Comparison of ENCODE assay signal across 25 cellular contexts in the genomic region with DNA sequence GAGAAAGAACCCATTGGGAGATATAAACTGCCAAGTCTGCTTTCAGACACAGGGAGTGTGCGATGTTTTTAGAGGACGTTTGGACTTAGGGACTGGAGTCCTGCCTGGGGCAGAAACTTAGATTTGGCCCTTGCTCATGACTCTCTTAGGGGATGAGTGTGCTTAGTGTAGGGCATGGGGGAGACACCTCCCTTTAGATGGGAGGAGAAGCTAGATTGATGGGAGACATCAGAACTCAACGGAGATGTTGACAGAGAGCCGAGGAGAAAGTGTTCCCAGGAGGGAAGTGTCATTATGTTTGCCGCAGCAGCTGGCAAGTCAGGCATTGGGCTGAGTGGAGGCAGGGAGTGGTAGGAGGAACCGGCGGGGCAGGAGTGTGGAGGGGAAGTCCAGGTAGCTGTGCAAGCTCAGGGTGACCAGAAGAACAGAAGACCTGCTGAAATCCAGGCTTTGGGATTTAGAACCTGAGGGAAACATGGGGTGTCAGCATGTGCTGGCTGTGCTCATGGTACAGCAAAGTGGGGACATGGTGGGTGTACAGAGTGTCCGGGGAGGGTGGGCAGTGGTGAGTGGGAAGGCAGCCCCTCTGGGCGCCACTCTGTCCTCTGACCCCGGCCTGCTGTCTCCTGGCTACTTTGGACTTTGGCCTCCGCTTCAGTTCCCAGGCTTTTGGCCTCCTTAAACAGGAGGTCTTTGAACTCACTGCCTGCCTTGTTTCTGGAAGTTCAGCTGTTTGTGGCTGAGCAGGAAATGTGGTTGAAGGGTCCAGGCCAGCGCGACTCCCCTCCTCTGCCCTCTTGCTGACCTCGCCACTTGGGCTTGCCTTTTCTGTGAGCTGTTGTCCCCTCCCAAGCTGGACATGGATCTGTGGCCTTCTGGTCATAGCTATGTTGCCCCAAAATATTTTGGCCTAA. TPM values are rescaled to one million over a fixed set of nuclear protein-coding genes. Genes with fewer than 3 reads are reported as not detected.
DNase-seq lines count a peak whose midpoint lies in the region; ATAC-seq and TF ChIP-seq lines count a peak whose summit lies in the region.
"Had no signal": no experiment of that assay in that cellular context is flagged by ENCODE, and none has a peak within 500 bp of the region (broad histone marks: within the 10 kb centered on the region; RNA-seq: fewer than 3 reads in every experiment).

No MANE protein-coding gene starts in this region.

- no peaks in the 10 kb centered on the region for H3K27me3 Mint-ChIP-seq in Caco-2 (ENCODE audit: insufficient read depth, unreplicated experiment)

- peak overlapping the region; percentile 78 for H3K4me2 ChIP-seq in BLaER1

- intact Hi-C loops in Caco-2 (cut with micrococcal nuclease; ENCODE audit: unreplicated experiment) (no loop called here), right lobe of liver (cut with DNase I) (no loop called here)

- H3K27me3 ChIP-seq in BLaER1 (no peaks in the 10 kb centered on the region), Caco-2 (replicated peaks; ENCODE audit: control insufficient read depth, insufficient read depth, low read length) (no peaks in the 10 kb centered on the region), right lobe of liver (no peaks in the 10 kb centered on the region), HAP-1 (ENCODE audit: low read depth) (no peaks in the 10 kb centered on the region)
- H3K27me3 ChIP-seq: esophagus squamous epithelium, stomach had no signal

- H3K27ac ChIP-seq in BLaER1 (peak overlapping the region; percentile 18; the same call in 1 of the 2 replicates), angular gyrus (ENCODE audit: low read depth, low read length) (peak overlapping the region; percentile 20), right lobe of liver (peak overlapping the region in 1 of 3 donors; percentile 13)
- H3K27ac ChIP-seq: RWPE1, skin epidermis had no signal

- H3K4me1 ChIP-seq in BLaER1: peaks cover 89% of the 10 kb centered on the region
- H3K4me1 ChIP-seq in Caco-2: peaks cover 19% of the 10 kb centered on the region
- H3K4me1 ChIP-seq in right lobe of liver: peaks cover 0 to 2% (median 0%) of the 10 kb centered on the region in 4 donors
- H3K4me1 ChIP-seq in HAP-1: no peaks in the 10 kb centered on the region

- H3K36me3 Mint-ChIP-seq in Caco-2 (ENCODE audit: insufficient read depth, unreplicated experiment): peaks cover 16% of the 10 kb centered on the region
- H3K36me3 Mint-ChIP-seq: CD8-positive, alpha-beta memory T cell; mesothelial cell of epicardium; natural killer cell treated with Interleukin-12 subunit alpha and Interleukin-12 subunit beta and Interleukin-15 and Interleukin-18, amount 100 ng/mL, for 72 hours had no signal

- DNase-seq in Caco-2 (no peak), right lobe of liver (no peak), UCSD-AML1 (lab: John Stamatoyannopoulos, UW; ENCODE audit: unreplicated experiment) (no peak), HAP-1 (ENCODE audit: low spot score in 2 of 2) (no peak), mesenteric fat pad (ENCODE audit: low spot score) (no peak)
- DNase-seq: activated CD4-positive, CD25-positive, alpha-beta regulatory T cell; activated CD8-positive, alpha-beta T cell treated with anti-CD3 and anti-CD28 coated beads, Interleukin-2, amount 10 ng/mL, durations not matched to agents 7 days and 5 days; activated naive CD4-positive, alpha-beta T cell treated with anti-CD3 and anti-CD28 coated beads for 36 hours; activated T-cell treated with anti-CD3 and anti-CD28 coated beads, Interleukin-2, amount 50 U/mL, for 24 hours; CD8-positive, alpha-beta memory T cell; cerebellar nuclear complex; effector CD4-positive, alpha-beta T cell; esophagus squamous epithelium; Kasumi-1; NCI-H1105 treated with DMSO at 0.1 percent for 48 hours; stimulated activated CD4-positive, alpha-beta T cell treated with anti-CD3 and anti-CD28 coated beads, Interleukin-4, amount 100 ng/mL, for 24 hours; stomach; T-helper 9 cell had no signal

- H3K36me3 ChIP-seq in BLaER1 (no peaks in the 10 kb centered on the region), Caco-2 (ENCODE audit: control insufficient read depth, insufficient read depth, low read length) (no peaks in the 10 kb centered on the region), right lobe of liver (no peaks in the 10 kb centered on the region), HAP-1 (replicated peaks) (no peaks in the 10 kb centered on the region)
- H3K36me3 ChIP-seq: esophagus squamous epithelium had no signal

- ATAC-seq in right lobe of liver: peak in 3 of 4 donors; percentile 25 to 47 (median 34)
- no peak for ATAC-seq in HG03039 (IDR thresholded peaks at IDR 0.05; ENCODE audit: unreplicated experiment)
- ATAC-seq: activated CD8-positive, alpha-beta T cell treated with anti-CD3 and anti-CD28 coated beads, Interleukin-2, amount 10 ng/mL, durations not matched to agents 7 days and 5 days; natural killer cell treated with Interleukin-12 subunit alpha and Interleukin-12 subunit beta and Interleukin-15 and Interleukin-18, amount 100 ng/mL, for 72 hours had no signal

- H3K4me1 Mint-ChIP-seq in Caco-2 (ENCODE audit: low read depth, unreplicated experiment): peaks cover 28% of the 10 kb centered on the region
- H3K4me1 Mint-ChIP-seq: CD8-positive, alpha-beta memory T cell had no signal

- peak overlapping the region; percentile 45 for H3K27ac Mint-ChIP-seq in Caco-2 (ENCODE audit: unreplicated experiment)
- H3K27ac Mint-ChIP-seq: activated CD8-positive, alpha-beta T cell treated with anti-CD3 and anti-CD28 coated beads, Interleukin-2, amount 10 ng/mL, durations not matched to agents 7 days and 5 days; activated naive CD4-positive, alpha-beta T cell treated with anti-CD3 and anti-CD28 coated beads for 36 hours; activated T-cell treated with anti-CD3 and anti-CD28 coated beads, Interleukin-2, amount 50 U/mL, for 24 hours; CD8-positive, alpha-beta memory T cell; mesothelial cell of epicardium had no signal

- WGBS in right lobe of liver (ENCODE audit: insufficient coverage, low coverage, low lambda C conversion rate, missing lambda C conversion rate): 69% methylated on average over 6 of the region's 14 CpGs

- BruUV-seq in Caco-2 (replicated peaks; lab: Mats Ljungman, UMichigan): no TSS peak

- H3K4me3 ChIP-seq in BLaER1 (no peak overlapping the region), Caco-2 (ENCODE audit: low read depth, low read length) (no peak overlapping the region), right lobe of liver (no peak overlapping the region), HAP-1 (no peak overlapping the region)
- H3K4me3 ChIP-seq: esophagus squamous epithelium, skin epidermis, stomach had no signal

- in situ Hi-C loops in HAP-1 (cut with MboI; ENCODE audit: low sequenced_read_pairs): no loop called here

- POLR2A ChIA-PET in Caco-2 (lab: Charles Lee): interaction anchor here (0.5 kb wide), 1 partner anchor 177 kb away, joined by 3 read pairs; no protein-coding TSS in a partner anchor

- H3K4me3 Mint-ChIP-seq in Caco-2 (ENCODE audit: unreplicated experiment): no peak overlapping the region
- H3K4me3 Mint-ChIP-seq: activated CD8-positive, alpha-beta T cell treated with anti-CD3 and anti-CD28 coated beads, Interleukin-2, amount 10 ng/mL, durations not matched to agents 7 days and 5 days; activated naive CD4-positive, alpha-beta T cell treated with anti-CD3 and anti-CD28 coated beads for 36 hours; activated T-cell treated with anti-CD3 and anti-CD28 coated beads, Interleukin-2, amount 50 U/mL, for 24 hours; CD8-positive, alpha-beta memory T cell; mesothelial cell of epicardium; natural killer cell treated with Interleukin-12 subunit alpha and Interleukin-12 subunit beta and Interleukin-15 and Interleukin-18, amount 100 ng/mL, for 72 hours had no signal

- H3K9me3 ChIP-seq in BLaER1: no peaks in the 10 kb centered on the region
- H3K9me3 ChIP-seq in Caco-2: no peaks in the 10 kb centered on the region; the same call in 1 of the 2 replicates
- H3K9me3 ChIP-seq in right lobe of liver: no peaks in the 10 kb centered on the region
- no peaks in the 10 kb centered on the region for H3K9me3 ChIP-seq in HAP-1
- H3K9me3 ChIP-seq: esophagus squamous epithelium, stomach had no signal

- no peak for TF ChIP-seq POLR2A in right lobe of liver (IDR thresholded peaks at IDR 0.05)

- peak overlapping the region; percentile 26; the same call in 1 of the 2 replicates for H3K9ac ChIP-seq in BLaER1

- CTCF ChIA-PET in Caco-2 (lab: Charles Lee): no interaction called here

- no peaks in the 10 kb centered on the region for H3K9me3 Mint-ChIP-seq in Caco-2 (ENCODE audit: unreplicated experiment)
- H3K9me3 Mint-ChIP-seq: activated naive CD4-positive, alpha-beta T cell treated with anti-CD3 and anti-CD28 coated beads for 36 hours; activated T-cell treated with anti-CD3 and anti-CD28 coated beads, Interleukin-2, amount 50 U/mL, for 24 hours; mesothelial cell of epicardium; natural killer cell treated with Interleukin-12 subunit alpha and Interleukin-12 subunit beta and Interleukin-15 and Interleukin-18, amount 100 ng/mL, for 72 hours had no signal

- no peaks in the 10 kb centered on the region for H4K20me1 ChIP-seq in BLaER1

- TF ChIP-seq CTCF in Caco-2 (IDR thresholded peaks at IDR 0.05; ENCODE audit: insufficient read depth in 1 of 2, low read depth in 1 of 2, low read length in 1 of 2, severe bottlenecking in 1 of 2, unreplicated experiment in 1 of 2) (no peak), right lobe of liver (IDR thresholded peaks at IDR 0.05) (no peak)

RNA-seq across cellular contexts. Expression of a gene that starts 46.4 kb away (rescaled TPM):
- total RNA-seq in Caco-2 (2022): 19.5 and 26.5 TPM in 2 replicates
- 10 to 100 TPM; 10.3 to 22.2 (median 14.4) TPM for total RNA-seq in right lobe of liver
- 20.5 TPM for total RNA-seq in mesenteric fat pad
- total RNA-seq: activated CD8-positive, alpha-beta T cell treated with anti-CD3 and anti-CD28 coated beads, Interleukin-2, amount 10 ng/mL, durations not matched to agents 7 days and 5 days had no signal
